8 cellular contexts compared by ENCODE assay signal in the genomic region with DNA sequence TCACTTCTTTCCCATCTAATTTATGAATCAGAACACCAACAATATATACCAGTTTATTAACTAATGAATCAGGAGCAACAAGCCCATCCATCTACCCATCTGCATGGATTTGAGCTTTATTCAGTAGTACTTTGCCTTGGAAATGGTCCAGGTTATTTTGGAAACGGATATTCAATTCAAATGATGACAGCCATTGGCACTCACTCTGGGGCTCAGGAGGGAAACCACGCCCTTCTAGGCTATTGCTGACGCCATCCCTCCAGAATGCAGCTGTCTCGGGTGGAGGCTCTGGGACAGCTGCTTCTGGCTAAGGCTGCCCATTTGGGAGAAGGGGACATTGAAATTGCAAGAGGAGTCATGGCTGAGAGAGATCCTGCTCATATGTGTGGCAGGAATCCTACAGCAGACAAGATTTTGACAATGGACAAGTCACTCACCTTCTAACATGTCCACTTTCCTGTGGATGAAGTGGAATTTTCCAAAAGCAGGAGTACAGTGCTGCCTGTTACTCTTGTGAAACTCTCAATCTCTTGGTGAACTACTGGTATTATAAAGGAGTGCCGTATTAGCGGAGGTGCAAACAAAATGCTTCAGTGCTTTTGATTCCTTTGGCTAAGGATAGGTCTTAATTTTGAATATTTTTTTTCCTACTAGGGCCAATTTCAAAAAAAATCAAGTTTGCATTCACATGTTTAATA. TPM values are rescaled to one million over a fixed set of nuclear protein-coding genes. Genes with fewer than 3 reads are reported as not detected.
A peak's percentile ranks its signal among the peaks of the same experiment; 100 is the strongest.
DNase-seq lines count a peak whose midpoint lies in the region; ATAC-seq and TF ChIP-seq lines count a peak whose summit lies in the region.

No MANE protein-coding gene starts in this region.

- H3K4me1 Mint-ChIP-seq in brain, result peaks cover 76% of the 10 kb centered on the region

- peak overlapping the region in 2 of 5 experiments; percentile 17 to 48 for H3K4me3 Mint-ChIP-seq in brain

- no peak for ATAC-seq in GM18511 (IDR thresholded peaks at IDR 0.05; ENCODE audit: unreplicated experiment)
- no peak for ATAC-seq in HG03175 (IDR thresholded peaks at IDR 0.05; ENCODE audit: unreplicated experiment)

- no peaks in the 10 kb centered on the region for H3K27me3 Mint-ChIP-seq in brain

- H3K27ac Mint-ChIP-seq in brain, result peak overlapping the region; percentile 24 to 88 (median 67)

- peak; percentile 9 for DNase-seq in NCI-H1092 treated with DMSO at 0.1 percent for 48 hours (lab: John Stamatoyannopoulos, UW)
- no peak for DNase-seq in NCI-H1092 (lab: John Stamatoyannopoulos, UW)
- DNase-seq in left kidney (ENCODE audit: low read depth, low spot score), result peak; percentile 36
- DNase-seq in ureter (ENCODE audit: low spot score), result peak; percentile 73
- no peak for DNase-seq in retina

- H3K9me3 Mint-ChIP-seq in brain, result peaks cover 0 to 3% (median 0%) of the 10 kb centered on the region in 5 experiments

- H3K36me3 Mint-ChIP-seq in brain, result no peaks in the 10 kb centered on the region

- TF ChIP-seq CTCF in brain (conservative IDR thresholded peaks at IDR 0.05), result no peak

RNA-seq across cellular contexts. Expression of a gene that starts 29.3 kb away (rescaled TPM):
- 28.8 TPM for polyA plus RNA-seq in brain (ENCODE audit: insufficient read depth, low read depth, low replicate concordance)
- total RNA-seq in ureter, result 142 TPM

Comparison
In these comparisons a context has a peak if more than half of its experiments do, and no peak if none do; other contexts are left out.
1. DNase-seq: peak in NCI-H1092 treated with DMSO at 0.1 percent for 48 hours (single experiment), left kidney (single experiment) and ureter (single experiment); none in NCI-H1092 (single experiment) and retina (single experiment).